13 cellular contexts compared by ENCODE assay signal in genomic region chr4:1293531-1293941, GRCh38. TPM values are rescaled to one million over a fixed set of nuclear protein-coding genes. Genes with fewer than 3 reads are reported as not detected.
A peak's percentile ranks its signal among the peaks of the same experiment; 100 is the strongest.
DNase-seq lines count a peak whose midpoint lies in the region; ATAC-seq, FAIRE-seq and TF ChIP-seq lines count a peak whose summit lies in the region.
"Had no signal": no experiment of that assay in that cellular context is flagged by ENCODE, and none has a peak within 500 bp of the region (broad histone marks: within the 10 kb centered on the region; RNA-seq: fewer than 3 reads in every experiment).

No MANE protein-coding gene starts in this region.

- DNase-seq in CD4-positive, alpha-beta memory T cell: no peak
- DNase-seq in GM18507 (ENCODE audit: extremely low spot score, insufficient read length, low read depth) (no peak), middle frontal gyrus (ENCODE audit: extremely low spot score, low spot score) (no peak), kidney glomerular epithelial cell (lab: John Stamatoyannopoulos, UW) (no peak)
- no peak for DNase-seq in activated CD8-positive, alpha-beta T cell treated with anti-CD3 and anti-CD28 coated beads for 36 hours
- DNase-seq in naive thymus-derived CD8-positive, alpha-beta T cell: no peak
- no peak for DNase-seq in stimulated activated CD4-positive, alpha-beta T cell treated with anti-CD3 and anti-CD28 coated beads, Interleukin-12 subunit alpha, Interleukin-12 subunit beta, amount 100 ng/mL, for 4 hours
- DNase-seq: mucosa of descending colon, NCI-H1694, NCI-H69, SJCRH30 had no signal

- CTCF ChIA-PET in CD4-positive, alpha-beta memory T cell (lab: Charles Lee; ENCODE audit: partially characterized antibody): no interaction called here
- CTCF ChIA-PET in activated CD8-positive, alpha-beta T cell treated with anti-CD3 and anti-CD28 coated beads for 36 hours (lab: Charles Lee): no interaction called here

- no peaks in the 10 kb centered on the region for H3K27me3 ChIP-seq in CD4-positive, alpha-beta memory T cell (ENCODE audit: insufficient read depth, low read length)
- H3K27me3 ChIP-seq: ascending aorta, SJCRH30 had no signal

- H3K27ac Mint-ChIP-seq in CD4-positive, alpha-beta memory T cell: peak overlapping the region in 4 of 7 donors; percentile 31 to 77 (median 44)
- peak overlapping the region; percentile 46 for H3K27ac Mint-ChIP-seq in activated CD8-positive, alpha-beta T cell treated with anti-CD3 and anti-CD28 coated beads for 36 hours
- peak overlapping the region in 7 of 10 donors; percentile 57 to 85 (median 66) for H3K27ac Mint-ChIP-seq in naive thymus-derived CD8-positive, alpha-beta T cell

- H3K36me3 ChIP-seq in CD4-positive, alpha-beta memory T cell (ENCODE audit: insufficient read depth, low read length): peaks cover 17% of the 10 kb centered on the region

- peaks cover 8 to 30% of the 10 kb centered on the region in 2 donors for H3K36me3 Mint-ChIP-seq in CD4-positive, alpha-beta memory T cell
- H3K36me3 Mint-ChIP-seq in activated CD8-positive, alpha-beta T cell treated with anti-CD3 and anti-CD28 coated beads for 36 hours (ENCODE audit: low read depth): peaks cover 14% of the 10 kb centered on the region
- H3K36me3 Mint-ChIP-seq in naive thymus-derived CD8-positive, alpha-beta T cell: peaks cover 0 to 21% (median 0%) of the 10 kb centered on the region in 3 donors

- POLR2A ChIA-PET in CD4-positive, alpha-beta memory T cell (lab: Charles Lee; ENCODE audit: partially characterized antibody): no interaction called here
- POLR2A ChIA-PET in activated CD8-positive, alpha-beta T cell treated with anti-CD3 and anti-CD28 coated beads for 36 hours (lab: Charles Lee): no interaction called here
- POLR2A ChIA-PET in naive thymus-derived CD8-positive, alpha-beta T cell (lab: Charles Lee): interaction anchor here (1.4 kb wide), 1 partner anchor 16 kb away, joined by 6 read pairs; no protein-coding TSS in a partner anchor

- intact Hi-C loops in CD4-positive, alpha-beta memory T cell (cut with micrococcal nuclease): no loop called here
- intact Hi-C loops in activated CD8-positive, alpha-beta T cell treated with anti-CD3 and anti-CD28 coated beads for 36 hours (cut with micrococcal nuclease): no loop called here

- H3K4me3 ChIP-seq in CD4-positive, alpha-beta memory T cell (ENCODE audit: low read length in 2 of 2): no peak overlapping the region
- H3K4me3 ChIP-seq: K562, mucosa of descending colon, SJCRH30 had no signal

- no peaks in the 10 kb centered on the region for H3K27me3 Mint-ChIP-seq in CD4-positive, alpha-beta memory T cell
- no peaks in the 10 kb centered on the region for H3K27me3 Mint-ChIP-seq in activated CD8-positive, alpha-beta T cell treated with anti-CD3 and anti-CD28 coated beads for 36 hours
- no peaks in the 10 kb centered on the region for H3K27me3 Mint-ChIP-seq in naive thymus-derived CD8-positive, alpha-beta T cell

- peak overlapping the region in 4 of 8 donors; percentile 13 to 49 (median 21) for H3K4me3 Mint-ChIP-seq in CD4-positive, alpha-beta memory T cell
- no peak overlapping the region for H3K4me3 Mint-ChIP-seq in activated CD8-positive, alpha-beta T cell treated with anti-CD3 and anti-CD28 coated beads for 36 hours
- peak overlapping the region in 8 of 10 donors; percentile 18 to 43 (median 30) for H3K4me3 Mint-ChIP-seq in naive thymus-derived CD8-positive, alpha-beta T cell

- ATAC-seq in activated CD8-positive, alpha-beta T cell treated with anti-CD3 and anti-CD28 coated beads for 36 hours: no peak
- no peak for ATAC-seq in naive thymus-derived CD8-positive, alpha-beta T cell
- ATAC-seq: K562, mucosa of descending colon had no signal

- FAIRE-seq in GM18507 (lab: Jason Lieb, UNC): peak; percentile 62
- FAIRE-seq: K562 had no signal

- H3K4me1 Mint-ChIP-seq in CD4-positive, alpha-beta memory T cell: peaks cover 38 to 78% (median 59%) of the 10 kb centered on the region in 4 donors
- peaks cover 48% of the 10 kb centered on the region for H3K4me1 Mint-ChIP-seq in activated CD8-positive, alpha-beta T cell treated with anti-CD3 and anti-CD28 coated beads for 36 hours (ENCODE audit: low read depth)
- H3K4me1 Mint-ChIP-seq in naive thymus-derived CD8-positive, alpha-beta T cell: peaks cover 34 to 73% (median 66%) of the 10 kb centered on the region in 4 donors

- H3K9me3 ChIP-seq in CD4-positive, alpha-beta memory T cell (ENCODE audit: control insufficient read depth in 1 of 2, low read length in 2 of 2): no peaks in the 10 kb centered on the region
- H3K9me3 ChIP-seq: ascending aorta, mucosa of descending colon, SJCRH30 had no signal

- H3K4me1 ChIP-seq in CD4-positive, alpha-beta memory T cell (ENCODE audit: insufficient read depth, low read length): peaks cover 57% of the 10 kb centered on the region

- no peak overlapping the region for H3K27ac ChIP-seq in CD4-positive, alpha-beta memory T cell (ENCODE audit: low read depth, low read length)
- H3K27ac ChIP-seq: SJCRH30 had no signal

- peaks cover 0 to 2% (median 0%) of the 10 kb centered on the region in 8 donors for H3K9me3 Mint-ChIP-seq in CD4-positive, alpha-beta memory T cell
- H3K9me3 Mint-ChIP-seq in activated CD8-positive, alpha-beta T cell treated with anti-CD3 and anti-CD28 coated beads for 36 hours: no peaks in the 10 kb centered on the region
- no peaks in the 10 kb centered on the region for H3K9me3 Mint-ChIP-seq in naive thymus-derived CD8-positive, alpha-beta T cell

- no peak for TF ChIP-seq CTCF in activated CD8-positive, alpha-beta T cell treated with anti-CD3 and anti-CD28 coated beads for 36 hours (IDR thresholded peaks at IDR 0.05)

RNA-seq across cellular contexts. Expression of gene MAEA, which starts 3.8 kb away (rescaled TPM):
- 100 to 1,000 TPM; 101 to 106 TPM for total RNA-seq in CD4-positive, alpha-beta memory T cell
- 10 to 100 TPM; 54.1 to 70.9 TPM for polyA plus RNA-seq in CD4-positive, alpha-beta memory T cell
- 10 to 100 TPM; 32.3 to 37.0 TPM for total RNA-seq in activated CD8-positive, alpha-beta T cell treated with anti-CD3 and anti-CD28 coated beads for 36 hours
- 100 to 1,000 TPM; 107 to 112 TPM for total RNA-seq in naive thymus-derived CD8-positive, alpha-beta T cell
- 10 to 100 TPM; 56.7 to 75.1 (median 59.2) TPM for polyA plus RNA-seq in naive thymus-derived CD8-positive, alpha-beta T cell

RNA-seq across cellular contexts. Expression of gene CTBP1, which starts 44.6 kb away (rescaled TPM):
- total RNA-seq in CD4-positive, alpha-beta memory T cell: 100 to 1,000 TPM; 186 to 195 TPM
- 10 to 100 TPM; 39.3 to 79.0 TPM for polyA plus RNA-seq in CD4-positive, alpha-beta memory T cell
- total RNA-seq in activated CD8-positive, alpha-beta T cell treated with anti-CD3 and anti-CD28 coated beads for 36 hours: 100 to 1,000 TPM; 136 TPM
- 100 to 1,000 TPM; 189 to 193 TPM for total RNA-seq in naive thymus-derived CD8-positive, alpha-beta T cell
- polyA plus RNA-seq in naive thymus-derived CD8-positive, alpha-beta T cell: 100 to 1,000 TPM in 1 of 3 donors, 10 to 100 TPM in 2; 51.0 to 104 (median 93.7) TPM

RNA-seq across cellular contexts. Expression of gene UVSSA, which starts 53.5 kb away (rescaled TPM):
- 10 to 100 TPM; 44.4 to 44.6 TPM for total RNA-seq in CD4-positive, alpha-beta memory T cell
- polyA plus RNA-seq in CD4-positive, alpha-beta memory T cell: 1 to 10 TPM; 2.4 to 6.8 TPM
- total RNA-seq in activated CD8-positive, alpha-beta T cell treated with anti-CD3 and anti-CD28 coated beads for 36 hours: 10 to 100 TPM; 18.6 to 20.2 TPM
- 10 to 100 TPM; 39.4 to 39.5 TPM for total RNA-seq in naive thymus-derived CD8-positive, alpha-beta T cell
- 1 to 10 TPM; 1.9 to 6.2 (median 2.4) TPM for polyA plus RNA-seq in naive thymus-derived CD8-positive, alpha-beta T cell
